Comparison of ENCODE assay signal across 10 cellular contexts in genomic region chr3:136929984-136930671, GRCh38. TPM values are rescaled to one million over a fixed set of nuclear protein-coding genes. Genes with fewer than 3 reads are reported as not detected.
A peak's percentile ranks its signal among the peaks of the same experiment; 100 is the strongest.
DNase-seq lines count a peak whose midpoint lies in the region; ATAC-seq and TF ChIP-seq lines count a peak whose summit lies in the region.
"Had no signal": no experiment of that assay in that cellular context is flagged by ENCODE, and none has a peak within 500 bp of the region (broad histone marks: within the 10 kb centered on the region; RNA-seq: fewer than 3 reads in every experiment).

No MANE protein-coding gene starts in this region.

- H2AFZ ChIP-seq in neural progenitor cell (replicated peaks): no peak overlapping the region

- no peak overlapping the region for H3K4me2 ChIP-seq in neural progenitor cell

- no peak for TF ChIP-seq POLR2A in GM18505 (IDR thresholded peaks at IDR 0.05; ENCODE audit: borderline replicate concordance, extremely low read depth, insufficient read depth, insufficient read length)

- H3K4me3 Mint-ChIP-seq in T-helper 17 cell (no peak overlapping the region), neural progenitor cell (no peak overlapping the region)

- peaks cover 24% of the 10 kb centered on the region for H3K79me2 ChIP-seq in neural progenitor cell (ENCODE audit: low read depth)

- no peaks in the 10 kb centered on the region for H3K27me3 Mint-ChIP-seq in T-helper 17 cell
- no peaks in the 10 kb centered on the region for H3K27me3 Mint-ChIP-seq in neural progenitor cell (ENCODE audit: insufficient read depth, low read depth)
- H3K27me3 Mint-ChIP-seq: naive thymus-derived CD4-positive, alpha-beta T cell had no signal

- no peaks in the 10 kb centered on the region for H3K27me3 ChIP-seq in foreskin keratinocyte
- H3K27me3 ChIP-seq in neural progenitor cell: no peaks in the 10 kb centered on the region
- H3K27me3 ChIP-seq: ascending aorta had no signal

- H3K9me3 ChIP-seq in T-helper 17 cell (ENCODE audit: control insufficient read depth, low read length, poor library complexity, severe bottlenecking): no peaks in the 10 kb centered on the region
- H3K9me3 ChIP-seq in neural progenitor cell (ENCODE audit: low read depth): no peaks in the 10 kb centered on the region
- H3K9me3 ChIP-seq: ascending aorta had no signal

- ATAC-seq in T-helper 17 cell: no peak
- no peak for ATAC-seq in foreskin keratinocyte
- no peak for ATAC-seq in GM18505 (IDR thresholded peaks at IDR 0.05; ENCODE audit: unreplicated experiment)
- no peak for ATAC-seq in GM18502 (IDR thresholded peaks at IDR 0.05; ENCODE audit: poor library complexity, unreplicated experiment)
- ATAC-seq: naive thymus-derived CD4-positive, alpha-beta T cell had no signal

- TF ChIP-seq CTCF in foreskin keratinocyte (conservative IDR thresholded peaks at IDR 0.05): no peak
- TF ChIP-seq CTCF in neural progenitor cell (IDR thresholded peaks at IDR 0.05): no peak

- H3K4me3 ChIP-seq in neural progenitor cell: no peak overlapping the region
- H3K4me3 ChIP-seq: ascending aorta had no signal

- H3K9ac ChIP-seq in neural progenitor cell: no peak overlapping the region

- H4K20me1 ChIP-seq in neural progenitor cell (ENCODE audit: low read depth): no peaks in the 10 kb centered on the region

- peaks cover 44% of the 10 kb centered on the region for H3K4me1 Mint-ChIP-seq in T-helper 17 cell
- no peaks in the 10 kb centered on the region for H3K4me1 Mint-ChIP-seq in neural progenitor cell

- H3K36me3 ChIP-seq in neural progenitor cell: peaks cover 3% of the 10 kb centered on the region

- H3F3A ChIP-seq in neural progenitor cell (ENCODE audit: low read depth): no peaks in the 10 kb centered on the region

- H3K36me3 Mint-ChIP-seq in T-helper 17 cell (ENCODE audit: low read depth) (peaks cover 4% of the 10 kb centered on the region), neural progenitor cell (peaks cover 34% of the 10 kb centered on the region)

- peak overlapping the region; percentile 47 for H3K27ac ChIP-seq in foreskin keratinocyte
- H3K27ac ChIP-seq in neural progenitor cell: peak overlapping the region; percentile 30
- H3K27ac ChIP-seq: ascending aorta had no signal

- H3K27ac Mint-ChIP-seq in T-helper 17 cell (peak overlapping the region; percentile 32), neural progenitor cell (no peak overlapping the region)

- H3K4me1 ChIP-seq in foreskin keratinocyte: peaks cover 16% of the 10 kb centered on the region
- no peaks in the 10 kb centered on the region for H3K4me1 ChIP-seq in neural progenitor cell
- H3K4me1 ChIP-seq: ascending aorta had no signal

- DNase-seq in AG08395 (ENCODE audit: low spot score) (peak; percentile 48), T-helper 17 cell (no peak), foreskin keratinocyte (peak in 1 of 2 donors; percentile 25), neural progenitor cell (ENCODE audit: low spot score) (no peak), NCI-H510A (lab: John Stamatoyannopoulos, UW) (no peak)
- no peak for DNase-seq in activated CD4-positive, alpha-beta T cell treated with anti-CD3 and anti-CD28 coated beads, Interleukin-2, amount 50 U/mL, for 48 hours
- DNase-seq: naive thymus-derived CD4-positive, alpha-beta T cell had no signal

- H3K9me3 Mint-ChIP-seq in neural progenitor cell: peaks cover 3% of the 10 kb centered on the region
- H3K9me3 Mint-ChIP-seq: naive thymus-derived CD4-positive, alpha-beta T cell had no signal

RNA-seq across cellular contexts. Expression of gene IL20RB, which starts 27.7 kb away (rescaled TPM):
- total RNA-seq in T-helper 17 cell (1 to 10 TPM; 3.2 to 4.2 TPM), foreskin keratinocyte (104 and 118 TPM in 2 replicates), neural progenitor cell (ENCODE audit: low replicate concordance) (2.0 and 2.5 TPM in 2 replicates)
- polyA plus RNA-seq in foreskin keratinocyte: 92.1 and 110 TPM in 2 replicates
- total RNA-seq: ascending aorta had no signal

Comparison
In these comparisons a context has a peak if more than half of its experiments do, and no peak if none do; other contexts are left out.
1. RNA of gene IL20RB, which starts 27.7 kb away (total RNA-seq): 104 to 118 TPM in foreskin keratinocyte; 3.2 to 4.2 TPM in T-helper 17 cell and 2.0 to 2.5 TPM in neural progenitor cell; every median in the first group is over 10 times any median in the second.